In the genomic region with DNA sequence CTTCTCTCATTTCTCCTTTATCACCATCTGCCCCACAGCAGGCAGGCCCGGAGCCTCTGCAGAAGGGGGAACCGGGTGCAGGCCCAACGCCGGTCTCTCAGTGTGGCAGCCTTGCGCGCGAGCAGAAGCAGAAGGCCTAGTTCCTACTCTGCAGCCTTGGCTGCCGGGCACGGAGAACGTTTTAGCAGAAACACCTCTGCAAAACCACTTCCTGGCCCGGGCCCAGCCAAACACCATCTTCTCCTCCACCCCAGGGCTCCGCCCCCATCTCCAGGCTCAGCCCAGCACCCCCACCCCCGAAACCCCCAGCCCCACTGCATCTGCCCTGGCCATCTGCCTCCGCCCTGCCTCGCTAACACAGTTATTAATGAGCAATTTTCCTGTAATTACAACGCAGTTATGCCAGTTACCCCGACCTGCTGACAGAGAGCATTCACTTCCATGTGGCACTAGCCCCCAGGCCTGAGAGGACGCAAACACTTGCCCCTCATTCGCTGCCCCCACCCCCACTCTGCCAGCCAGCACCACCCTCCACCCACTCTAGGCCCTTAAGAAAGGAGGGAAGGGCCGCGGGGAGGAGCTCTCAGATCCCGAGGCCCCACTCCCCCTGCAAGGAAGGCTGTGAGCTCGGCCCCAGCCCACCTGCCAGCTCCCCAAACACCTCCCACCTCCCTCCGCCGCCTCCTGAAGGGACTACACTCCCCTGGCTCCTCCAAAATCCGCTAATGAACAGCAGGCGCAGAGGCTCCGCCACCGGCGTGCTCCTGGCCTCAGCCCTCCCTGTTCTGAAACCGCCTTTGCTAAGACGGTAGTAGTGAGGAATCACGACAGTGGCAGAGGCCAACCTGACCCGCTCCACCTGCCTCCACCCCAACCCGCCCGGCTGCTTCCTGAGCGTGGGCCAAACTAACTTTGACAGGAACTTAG, we compare ENCODE assay signal across 8 cellular contexts.
A peak's percentile ranks its signal among the peaks of the same experiment; 100 is the strongest.
DNase-seq lines count a peak whose midpoint lies in the region; ATAC-seq lines count a peak whose summit lies in the region.

No MANE protein-coding gene starts in this region.

- H3K27ac Mint-ChIP-seq in memory B cell: peak overlapping the region; percentile 95

- H3K9me3 Mint-ChIP-seq in memory B cell: no peaks in the 10 kb centered on the region

- H3K4me1 Mint-ChIP-seq in memory B cell: peaks cover 28% of the 10 kb centered on the region

- H3K4me3 ChIP-seq in GM08714 (ENCODE audit: low read length) (peak overlapping the region; percentile 64; the same call in 1 of the 2 replicates), adipocyte (ENCODE audit: low read length) (peak overlapping the region; percentile 70)

- H3K9me3 ChIP-seq in adipocyte (ENCODE audit: control insufficient read depth, low read length): no peaks in the 10 kb centered on the region

- H3K4me3 Mint-ChIP-seq in memory B cell: peak overlapping the region; percentile 74

- H3K4me1 ChIP-seq in adipocyte (ENCODE audit: control insufficient read depth, insufficient read depth, low read length): peaks cover 14% of the 10 kb centered on the region

- H3K27me3 Mint-ChIP-seq in memory B cell: no peaks in the 10 kb centered on the region

- DNase-seq in T-helper 1 cell (peak; percentile 49 to 94 (median 57)), adipocyte (ENCODE audit: low read depth) (no peak), memory B cell (ENCODE audit: low spot score in 2 of 2) (peak; percentile 73 to 82), amniotic stem cell (lab: John Stamatoyannopoulos, UW) (no peak), NCI-H2196 treated with DMSO at 0.1 percent for 48 hours (lab: John Stamatoyannopoulos, UW; ENCODE audit: unreplicated experiment) (no peak)
- peak; percentile 28 to 63 for DNase-seq in stimulated activated CD8-positive, alpha-beta memory T cell treated with anti-CD3 and anti-CD28 coated beads, Interleukin-4, amount 100 ng/mL, for 4 hours (ENCODE audit: low read depth in 2 of 2, low spot score in 1 of 2)

- H3K9ac ChIP-seq in adipocyte (ENCODE audit: low read length): peak overlapping the region; percentile 54

- ATAC-seq in HG02884 (IDR thresholded peaks at IDR 0.05; ENCODE audit: unreplicated experiment) (peak; percentile 38), memory B cell (ENCODE audit: low read depth) (peak; percentile 82)

- peaks cover 3% of the 10 kb centered on the region for H3K36me3 Mint-ChIP-seq in memory B cell

- no peaks in the 10 kb centered on the region for H3K36me3 ChIP-seq in adipocyte (ENCODE audit: control insufficient read depth, insufficient read depth, low read length, severe bottlenecking)

- H3K27me3 ChIP-seq in adipocyte (replicated peaks; ENCODE audit: control insufficient read depth, insufficient read depth, low read length): peaks cover 17% of the 10 kb centered on the region

Comparison
In these comparisons a context has a peak if more than half of its experiments do, and no peak if none do; other contexts are left out.
1. DNase-seq: peak in T-helper 1 cell (5 of 5), memory B cell (2 of 2) and stimulated activated CD8-positive, alpha-beta memory T cell treated with anti-CD3 and anti-CD28 coated beads, Interleukin-4, amount 100 ng/mL, for 4 hours (2 of 2); none in adipocyte (single experiment), amniotic stem cell (single experiment) and NCI-H2196 treated with DMSO at 0.1 percent for 48 hours (single experiment).